ENCODE assay signal across 1 cellular context in genomic region chr1:9711466-9712020, GRCh38.
TF ChIP-seq lines count a peak whose summit lies in the region.

No MANE protein-coding gene starts in this region.

TF ChIP-seq in HEK293, 187 proteins besides CTCF, POLR2A, EP300 and RAD21 (continued from another document):
- no peak for TF ChIP-seq ZNF692 (tag by site-specific recombination; IDR thresholded peaks at IDR 0.05)
- no peak for TF ChIP-seq PATZ1 (tag by site-specific recombination; IDR thresholded peaks at IDR 0.05)
- TF ChIP-seq ZNF2 (tag by site-specific recombination; IDR thresholded peaks at IDR 0.05) = no peak
- TF ChIP-seq ZNF621 (tag by site-specific recombination; IDR thresholded peaks at IDR 0.05) = no peak
- TF ChIP-seq ZNF558 (tag by site-specific recombination; IDR thresholded peaks at IDR 0.05) = no peak
- no peak for TF ChIP-seq IKZF3 (tag by site-specific recombination; IDR thresholded peaks at IDR 0.05)
